Comparison of ENCODE assay signal across 15 cellular contexts in genomic region chr9:28093141-28093540, GRCh38.
"Had no signal": no experiment of that assay in that cellular context is flagged by ENCODE, and none has a peak within 500 bp of the region (broad histone marks: within the 10 kb centered on the region; RNA-seq: fewer than 3 reads in every experiment).

No MANE protein-coding gene starts in this region.

- H3K27me3 Mint-ChIP-seq: activated CD8-positive, alpha-beta T cell treated with anti-CD3 and anti-CD28 coated beads for 36 hours; natural killer cell treated with Interleukin-12 subunit alpha and Interleukin-12 subunit beta and Interleukin-15 and Interleukin-18, amount 100 ng/mL, for 72 hours had no signal

- H3K4me3 ChIP-seq: breast epithelium, left lung, prostate gland, suprapubic skin, upper lobe of left lung had no signal

- H3K9me3 ChIP-seq: breast epithelium, prostate gland, suprapubic skin, upper lobe of left lung had no signal

- H3K9me3 Mint-ChIP-seq: T-helper 2 cell treated with Interferon-gamma antibody and Interleukin-4, amounts not matched to agents 5 μg/mL and 100 μg/mL, for 36 hours had no signal

- H3K36me3 Mint-ChIP-seq: natural killer cell treated with Interleukin-12 subunit alpha and Interleukin-12 subunit beta and Interleukin-15 and Interleukin-18, amount 100 ng/mL, for 72 hours had no signal

- H3K36me3 ChIP-seq: breast epithelium, left lung, prostate gland, suprapubic skin, upper lobe of left lung had no signal

- H3K27me3 ChIP-seq: breast epithelium, left lung, suprapubic skin, upper lobe of left lung had no signal

- DNase-seq: activated CD4-positive, CD25-positive, alpha-beta regulatory T cell treated with anti-CD3 and anti-CD28 coated beads, Interleukin-2, amount 50 U/mL, for 72 hours; activated CD8-positive, alpha-beta memory T cell treated with anti-CD3 and anti-CD28 coated beads, Interleukin-2, amount 50 U/mL, for 4 hours; activated CD8-positive, alpha-beta T cell treated with anti-CD3 and anti-CD28 coated beads for 36 hours; activated gamma-delta T cell treated with Interleukin-2 at 50 U/mL for 16 hours; activated T-cell treated with anti-CD3 and anti-CD28 coated beads, Interleukin-2, amount 50 U/mL, for 72 hours; aorta; left lung; stimulated activated CD4-positive, alpha-beta T cell treated with anti-CD3 and anti-CD28 coated beads, Interleukin-2, amount 100 ng/mL, for 48 hours; stimulated activated naive CD4-positive, alpha-beta T cell treated with Interleukin-2 at 50 U/mL for 16 hours; upper lobe of left lung had no signal

- H3K27ac ChIP-seq: breast epithelium, left lung, prostate gland, suprapubic skin, upper lobe of left lung had no signal

- H3K4me1 ChIP-seq: breast epithelium, left lung, prostate gland, suprapubic skin, upper lobe of left lung had no signal

- H3K27ac Mint-ChIP-seq: activated CD8-positive, alpha-beta T cell treated with anti-CD3 and anti-CD28 coated beads for 36 hours; activated T-cell treated with anti-CD3 and anti-CD28 coated beads, Interleukin-2, amount 50 U/mL, for 72 hours; natural killer cell treated with Interleukin-12 subunit alpha and Interleukin-12 subunit beta and Interleukin-15 and Interleukin-18, amount 100 ng/mL, for 72 hours; T-helper 2 cell treated with Interferon-gamma antibody and Interleukin-4, amounts not matched to agents 5 μg/mL and 100 μg/mL, for 36 hours had no signal

- H3K4me3 Mint-ChIP-seq: activated CD8-positive, alpha-beta T cell treated with anti-CD3 and anti-CD28 coated beads for 36 hours; activated T-cell treated with anti-CD3 and anti-CD28 coated beads, Interleukin-2, amount 50 U/mL, for 72 hours; natural killer cell treated with Interleukin-12 subunit alpha and Interleukin-12 subunit beta and Interleukin-15 and Interleukin-18, amount 100 ng/mL, for 72 hours; T-helper 2 cell treated with Interferon-gamma antibody and Interleukin-4, amounts not matched to agents 5 μg/mL and 100 μg/mL, for 36 hours had no signal
